ENCODE assay signal across 20 cellular contexts in the genomic region with DNA sequence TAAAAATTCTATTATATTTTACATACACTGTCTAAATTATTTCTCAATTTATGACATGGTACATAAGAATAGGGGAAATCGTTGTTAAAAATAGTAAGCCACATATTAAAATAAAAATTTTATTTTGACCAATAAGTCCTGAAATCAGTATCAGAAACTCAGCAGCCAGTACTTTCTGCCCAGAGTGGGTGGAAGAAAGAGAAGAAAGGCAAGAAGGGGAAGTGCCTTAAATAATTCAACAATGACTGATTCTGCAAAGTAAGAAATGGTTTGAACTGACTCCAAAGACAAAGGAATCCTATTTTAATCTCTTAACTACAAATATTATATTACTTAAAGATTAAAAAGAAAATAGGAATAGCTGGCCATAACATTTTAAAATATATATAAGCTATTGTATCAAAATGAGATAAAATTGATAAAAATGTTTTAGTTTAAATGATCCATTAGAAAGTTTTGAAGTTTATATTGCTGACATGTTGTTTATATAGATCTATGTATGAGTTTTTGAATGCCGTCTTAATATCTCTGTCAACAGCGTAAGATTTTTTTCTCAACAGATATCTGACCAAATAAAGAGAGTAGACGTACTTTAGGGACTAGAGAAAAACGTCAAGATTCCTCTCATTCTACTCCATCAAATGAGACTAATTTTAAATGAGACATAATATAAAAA. TPM values are rescaled to one million over a fixed set of nuclear protein-coding genes. Genes with fewer than 3 reads are reported as not detected.
DNase-seq lines count a peak whose midpoint lies in the region; ATAC-seq and TF ChIP-seq lines count a peak whose summit lies in the region.
"Had no signal": no experiment of that assay in that cellular context is flagged by ENCODE, and none has a peak within 500 bp of the region (broad histone marks: within the 10 kb centered on the region; RNA-seq: fewer than 3 reads in every experiment).

No MANE protein-coding gene starts in this region.

- intact Hi-C loops in aorta (cut with DNase I): no loop called here

- H3K4me1 Mint-ChIP-seq in chondrocyte (ENCODE audit: low read depth): peaks cover 9% of the 10 kb centered on the region
- H3K4me1 Mint-ChIP-seq: activated CD4-positive, alpha-beta memory T cell treated with anti-CD3 and anti-CD28 coated beads, Interleukin-2, amount 10 ng/mL, durations not matched to agents 7 days and 5 days; GM23338 had no signal

- peak overlapping the region; percentile 66 for H3K27ac Mint-ChIP-seq in chondrocyte (ENCODE audit: unreplicated experiment)
- H3K27ac Mint-ChIP-seq: activated CD4-positive, alpha-beta memory T cell treated with anti-CD3 and anti-CD28 coated beads, Interleukin-2, amount 10 ng/mL, durations not matched to agents 7 days and 5 days; activated T-helper 1 cell treated with anti-CD3 and anti-CD28 coated beads, Interleukin-12 subunit alpha, Interleukin-12 subunit beta, Interleukin-2, Interleukin-4 antibody, amounts not matched to agents 30 ng/mL and 10 ng/mL and 1 ng/mL, durations not matched to agents 14 hours and 24 hours and 36 hours; CD4-positive, CD25-positive, alpha-beta regulatory T cell; GM23338 had no signal

- peaks cover 3% of the 10 kb centered on the region for H3K36me3 Mint-ChIP-seq in chondrocyte (ENCODE audit: low read depth)

- H3K27ac ChIP-seq in aorta (ENCODE audit: low read depth in 1 of 2, low read length in 2 of 2): no peak overlapping the region
- H3K27ac ChIP-seq: adrenal gland, colonic mucosa, KMS-11 had no signal

- H3K9me3 ChIP-seq in aorta (ENCODE audit: control insufficient read depth, low read length): no peaks in the 10 kb centered on the region
- H3K9me3 ChIP-seq: adrenal gland, colonic mucosa had no signal

- no peaks in the 10 kb centered on the region for H3K27me3 ChIP-seq in aorta (ENCODE audit: control insufficient read depth in 1 of 2, insufficient read depth in 2 of 2, low read length in 1 of 2)
- H3K27me3 ChIP-seq: adrenal gland, colonic mucosa had no signal

- H3K4me3 ChIP-seq in skeletal muscle cell (ENCODE audit: low read depth, low read length): no peak overlapping the region
- H3K4me3 ChIP-seq in aorta (ENCODE audit: low read length in 2 of 2): no peak overlapping the region
- H3K4me3 ChIP-seq: adrenal gland, colonic mucosa, GM23338 had no signal

- H3K27me3 Mint-ChIP-seq in chondrocyte (ENCODE audit: low read depth): no peaks in the 10 kb centered on the region
- H3K27me3 Mint-ChIP-seq: activated CD4-positive, alpha-beta memory T cell treated with anti-CD3 and anti-CD28 coated beads, Interleukin-2, amount 10 ng/mL, durations not matched to agents 7 days and 5 days; CD4-positive, CD25-positive, alpha-beta regulatory T cell had no signal

- H3K36me3 ChIP-seq in aorta (ENCODE audit: control insufficient read depth in 1 of 2, insufficient read depth in 2 of 2, low read length in 1 of 2): peaks cover 0 to 5% of the 10 kb centered on the region in 2 donors
- H3K36me3 ChIP-seq: colonic mucosa had no signal

- ATAC-seq in GM18517 (IDR thresholded peaks at IDR 0.05; ENCODE audit: unreplicated experiment) (peak; percentile 53), HG03378 (IDR thresholded peaks at IDR 0.05; ENCODE audit: unreplicated experiment) (peak; percentile 67), HG03159 (IDR thresholded peaks at IDR 0.05; ENCODE audit: unreplicated experiment) (no peak), aorta (ENCODE audit: low FRiP score) (no peak)
- ATAC-seq: esophagus mucosa, GM23338, left lobe of liver had no signal

- WGBS in aorta, 2 donors: 52 to 55% methylated on average over 5 of the region's 5 CpGs

- DNase-seq in chondrocyte (ENCODE audit: low spot score): no peak
- peak; percentile 11 for DNase-seq in skeletal muscle cell (ENCODE audit: low read depth)
- no peak for DNase-seq in activated T-cell treated with anti-CD3 and anti-CD28 coated beads for 4 hours
- DNase-seq in aorta: no peak
- no peak for DNase-seq in COLO829 (ENCODE audit: low spot score)
- DNase-seq: activated CD4-positive, alpha-beta memory T cell treated with anti-CD3 and anti-CD28 coated beads, Interleukin-2, amount 10 ng/mL, durations not matched to agents 7 days and 5 days; adrenal gland; CD4-positive, CD25-positive, alpha-beta regulatory T cell; colonic mucosa; NCI-H146; NCI-H446; posterior cingulate gyrus had no signal

- TF ChIP-seq CTCF in chondrocyte (IDR thresholded peaks at IDR 0.05): no peak

- no peak overlapping the region for H3K4me3 Mint-ChIP-seq in chondrocyte (ENCODE audit: unreplicated experiment)
- H3K4me3 Mint-ChIP-seq: activated CD4-positive, alpha-beta memory T cell treated with anti-CD3 and anti-CD28 coated beads, Interleukin-2, amount 10 ng/mL, durations not matched to agents 7 days and 5 days; activated T-helper 1 cell treated with anti-CD3 and anti-CD28 coated beads, Interleukin-12 subunit alpha, Interleukin-12 subunit beta, Interleukin-2, Interleukin-4 antibody, amounts not matched to agents 30 ng/mL and 10 ng/mL and 1 ng/mL, durations not matched to agents 14 hours and 24 hours and 36 hours; CD4-positive, CD25-positive, alpha-beta regulatory T cell; GM23338 had no signal

- H3K4me1 ChIP-seq in aorta (ENCODE audit: control insufficient read depth in 1 of 2, insufficient read depth in 2 of 2, low read length in 2 of 2): no peaks in the 10 kb centered on the region
- H3K4me1 ChIP-seq: adrenal gland, colonic mucosa had no signal

- no peaks in the 10 kb centered on the region for H3K9me3 Mint-ChIP-seq in chondrocyte (ENCODE audit: low read depth)
- H3K9me3 Mint-ChIP-seq: activated CD4-positive, alpha-beta memory T cell treated with anti-CD3 and anti-CD28 coated beads, Interleukin-2, amount 10 ng/mL, durations not matched to agents 7 days and 5 days; activated T-helper 1 cell treated with anti-CD3 and anti-CD28 coated beads, Interleukin-12 subunit alpha, Interleukin-12 subunit beta, Interleukin-2, Interleukin-4 antibody, amounts not matched to agents 30 ng/mL and 10 ng/mL and 1 ng/mL, durations not matched to agents 14 hours and 24 hours and 36 hours; CD4-positive, CD25-positive, alpha-beta regulatory T cell; GM23338 had no signal

RNA-seq across cellular contexts. Expression of gene NRCAM, which starts 30.2 kb away (rescaled TPM):
- 7.8 to 40.0 TPM (median 9.5 TPM) in 3 replicates for total RNA-seq in chondrocyte
- total RNA-seq in aorta: 1 to 10 TPM in 1 of 2 donors, under 1 TPM in 1; 0.93 to 1.8 TPM
- polyA plus RNA-seq in aorta: under 1 TPM; under 0.01 to 0.59 TPM
- total RNA-seq: activated CD4-positive, alpha-beta memory T cell treated with anti-CD3 and anti-CD28 coated beads, Interleukin-2, amount 10 ng/mL, durations not matched to agents 7 days and 5 days; CD4-positive, CD25-positive, alpha-beta regulatory T cell had no signal

RNA-seq across cellular contexts. Expression of gene PNPLA8, which starts 39.5 kb away (rescaled TPM):
- total RNA-seq in chondrocyte (25.2 to 26.8 TPM (median 26.2 TPM) in 3 replicates), aorta (10 to 100 TPM; 31.2 to 32.8 TPM)
- 10 to 100 TPM; 14.4 to 15.1 TPM for polyA plus RNA-seq in aorta

Comparison
In these comparisons a context has a peak if more than half of its experiments do, and no peak if none do; other contexts are left out.
1. ATAC-seq: peak in GM18517 (single experiment) and HG03378 (single experiment); none in HG03159 (single experiment) and aorta (single experiment).